17 cellular contexts compared by ENCODE assay signal in the genomic region with DNA sequence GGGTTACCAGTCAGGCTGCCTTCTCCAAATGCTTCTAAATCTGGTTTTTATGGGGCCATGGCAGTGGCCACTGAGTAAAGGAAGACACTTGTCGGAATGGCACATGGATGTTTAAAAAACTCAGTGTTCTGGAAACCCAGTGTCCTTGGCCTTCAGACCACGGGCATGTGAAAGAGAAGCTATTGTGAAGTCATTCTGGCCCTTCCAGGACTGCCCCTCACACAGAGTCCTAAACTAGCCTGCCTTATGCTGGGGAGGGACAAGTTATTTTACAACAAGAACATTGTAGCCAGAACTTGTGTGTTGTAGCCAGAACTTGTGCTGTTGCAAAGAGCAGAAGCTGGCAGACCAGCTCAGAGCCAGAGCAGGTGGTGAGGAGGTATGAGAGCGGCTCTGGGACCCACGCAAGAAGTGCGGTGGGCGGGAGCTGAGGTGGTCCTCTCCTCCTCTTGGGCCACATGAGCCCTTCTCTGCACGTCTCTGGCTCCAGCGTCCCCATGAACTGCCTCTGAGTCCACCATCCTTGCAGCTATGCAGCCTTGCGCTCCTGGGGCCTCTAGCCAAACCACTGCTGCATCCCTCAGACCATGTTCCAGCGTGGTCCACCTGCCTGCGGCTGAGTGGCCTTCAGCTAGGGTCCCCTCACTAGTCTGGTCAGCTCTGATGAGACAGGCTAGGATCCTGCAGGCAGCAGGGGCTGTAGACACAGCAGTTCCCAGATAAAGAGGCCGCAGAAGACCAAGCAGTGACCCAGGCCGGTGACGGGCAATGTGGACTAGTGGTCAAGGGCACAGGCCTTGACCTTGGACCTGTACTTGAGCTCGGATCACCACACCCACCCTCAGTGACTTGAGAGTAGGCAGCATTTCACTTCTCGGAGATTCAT.
"Had no signal": no experiment of that assay in that cellular context is flagged by ENCODE, and none has a peak within 500 bp of the region (broad histone marks: within the 10 kb centered on the region; RNA-seq: fewer than 3 reads in every experiment).

No MANE protein-coding gene starts in this region.

- H3K4me3 Mint-ChIP-seq: activated naive CD8-positive, alpha-beta T cell; activated T-cell treated with anti-CD3 and anti-CD28 coated beads, Interleukin-2, amount 50 U/mL, for 72 hours; naive thymus-derived CD4-positive, alpha-beta T cell had no signal

- H3K27ac ChIP-seq: colonic mucosa, pancreas, transverse colon had no signal

- H3K27me3 ChIP-seq: colonic mucosa, pancreas, transverse colon had no signal

- H3K27ac Mint-ChIP-seq: activated naive CD8-positive, alpha-beta T cell; activated T-cell treated with anti-CD3 and anti-CD28 coated beads, Interleukin-2, amount 50 U/mL, for 72 hours; naive thymus-derived CD4-positive, alpha-beta T cell had no signal

- H3K9me3 Mint-ChIP-seq: activated T-cell treated with anti-CD3 and anti-CD28 coated beads, Interleukin-2, amount 50 U/mL, for 72 hours; naive thymus-derived CD4-positive, alpha-beta T cell had no signal

- ATAC-seq: activated T-cell treated with anti-CD3 and anti-CD28 coated beads, Interleukin-2, amount 50 U/mL, for 72 hours; naive thymus-derived CD4-positive, alpha-beta T cell had no signal

- H3K9me3 ChIP-seq: colonic mucosa, pancreas, transverse colon had no signal

- H3K4me3 ChIP-seq: colonic mucosa, pancreas, transverse colon had no signal

- H3K36me3 Mint-ChIP-seq: activated naive CD8-positive, alpha-beta T cell had no signal

- H3K36me3 ChIP-seq: colonic mucosa, pancreas, transverse colon had no signal

- H3K27me3 Mint-ChIP-seq: activated naive CD8-positive, alpha-beta T cell; naive thymus-derived CD4-positive, alpha-beta T cell had no signal

- DNase-seq: activated CD4-positive, alpha-beta T cell treated with anti-CD3 and anti-CD28 coated beads, Interleukin-2, amount 50 U/mL, for 4 hours; activated gamma-delta T cell treated with Interleukin-2 at 50 U/mL for 16 hours; activated T-cell treated with anti-CD3 and anti-CD28 coated beads, Interleukin-2, amount 50 U/mL, for 72 hours; colonic mucosa; erythroblast; foreskin melanocyte; kidney glomerular epithelial cell; mesenchymal stem cell; naive thymus-derived CD4-positive, alpha-beta T cell; stimulated activated CD4-positive, alpha-beta T cell treated with anti-CD3 and anti-CD28 coated beads, Interleukin-12 subunit alpha, Interleukin-12 subunit beta, amount 100 ng/mL, for 4 hours; stimulated activated CD4-positive, alpha-beta T cell treated with anti-CD3 and anti-CD28 coated beads, Interleukin-1b, Interleukin-23, amount 100 ng/mL, for 48 hours; stimulated activated CD8-positive, alpha-beta memory T cell treated with anti-CD3 and anti-CD28 coated beads, Interleukin-4, amount 100 ng/mL, for 48 hours; stimulated activated naive CD4-positive, alpha-beta T cell; SW 1271; transverse colon had no signal
